In the genomic region with DNA sequence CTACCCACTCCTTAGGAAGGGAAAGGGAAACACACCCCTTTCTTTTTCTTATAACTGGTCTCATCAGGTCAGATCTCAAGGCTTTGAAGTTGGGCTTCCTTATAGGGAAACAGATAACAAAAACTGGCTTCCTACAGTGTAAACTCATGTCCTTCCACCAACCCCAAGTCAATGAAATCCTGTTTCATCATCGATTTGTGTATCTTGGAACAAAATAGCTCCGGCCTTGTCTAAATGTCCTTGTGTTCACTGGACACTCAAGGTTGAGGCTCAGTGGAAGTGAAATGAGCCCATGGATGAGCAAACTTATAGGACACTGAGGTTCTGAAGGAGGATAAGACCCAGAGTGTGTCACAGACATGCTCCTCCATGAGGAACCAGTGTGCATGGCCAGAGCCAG, we compare ENCODE assay signal across 36 cellular contexts.
"Had no signal": no experiment of that assay in that cellular context is flagged by ENCODE, and none has a peak within 500 bp of the region (broad histone marks: within the 10 kb centered on the region; RNA-seq: fewer than 3 reads in every experiment).

No MANE protein-coding gene starts in this region.

- H3K36me3 Mint-ChIP-seq: activated CD8-positive, alpha-beta memory T cell treated with anti-CD3 and anti-CD28 coated beads, Interleukin-2, amount 10 ng/mL, durations not matched to agents 7 days and 5 days had no signal

- H3K4me3 Mint-ChIP-seq: activated CD4-positive, alpha-beta memory T cell treated with anti-CD3 and anti-CD28 coated beads, Interleukin-2, amount 10 ng/mL, durations not matched to agents 7 days and 5 days; activated CD8-positive, alpha-beta memory T cell treated with anti-CD3 and anti-CD28 coated beads, Interleukin-2, amount 10 ng/mL, durations not matched to agents 7 days and 5 days; activated naive CD8-positive, alpha-beta T cell treated with anti-CD3 and anti-CD28 coated beads for 36 hours; activated T-helper 17 cell treated with anti-CD3 and anti-CD28 coated beads, Interleukin-2, amount 50 U/mL, for 72 hours; T-cell; T-helper 17 cell had no signal

- H3K36me3 ChIP-seq: ascending aorta, breast epithelium, WERI-Rb-1 had no signal

- H3K4me3 ChIP-seq: ascending aorta, breast epithelium, PC-9 had no signal

- H3K9me3 Mint-ChIP-seq: activated CD4-positive, alpha-beta memory T cell treated with anti-CD3 and anti-CD28 coated beads, Interleukin-2, amount 10 ng/mL, durations not matched to agents 7 days and 5 days had no signal

- H3K4me1 Mint-ChIP-seq: activated CD4-positive, alpha-beta memory T cell treated with anti-CD3 and anti-CD28 coated beads, Interleukin-2, amount 10 ng/mL, durations not matched to agents 7 days and 5 days; activated CD8-positive, alpha-beta memory T cell treated with anti-CD3 and anti-CD28 coated beads, Interleukin-2, amount 10 ng/mL, durations not matched to agents 7 days and 5 days; activated naive CD8-positive, alpha-beta T cell treated with anti-CD3 and anti-CD28 coated beads for 36 hours; activated T-helper 17 cell treated with anti-CD3 and anti-CD28 coated beads, Interleukin-2, amount 50 U/mL, for 72 hours; T-cell had no signal

- ATAC-seq: activated CD8-positive, alpha-beta memory T cell treated with anti-CD3 and anti-CD28 coated beads, Interleukin-2, amount 10 ng/mL, durations not matched to agents 7 days and 5 days; activated T-helper 17 cell treated with anti-CD3 and anti-CD28 coated beads, Interleukin-2, amount 50 U/mL, for 72 hours; Right ventricle myocardium inferior; SK-N-SH treated with all-trans-retinoic acid at 6 μM for 48 hours; T-cell; T-helper 17 cell had no signal

- H3K27me3 ChIP-seq: ascending aorta, breast epithelium had no signal

- H3K27ac ChIP-seq: ascending aorta, breast epithelium, KMS-11, PC-9, RWPE1, WERI-Rb-1 had no signal

- H3K27ac Mint-ChIP-seq: activated CD4-positive, alpha-beta memory T cell treated with anti-CD3 and anti-CD28 coated beads, Interleukin-2, amount 10 ng/mL, durations not matched to agents 7 days and 5 days; activated CD8-positive, alpha-beta memory T cell treated with anti-CD3 and anti-CD28 coated beads, Interleukin-2, amount 10 ng/mL, durations not matched to agents 7 days and 5 days; activated naive CD8-positive, alpha-beta T cell treated with anti-CD3 and anti-CD28 coated beads for 36 hours; activated T-helper 17 cell treated with anti-CD3 and anti-CD28 coated beads, Interleukin-2, amount 50 U/mL, for 72 hours; T-cell; T-helper 17 cell had no signal

- H3K4me1 ChIP-seq: breast epithelium had no signal

- H3K4me2 ChIP-seq: KMS-11, PC-9 had no signal

- DNase-seq: activated CD4-positive, alpha-beta memory T cell treated with anti-CD3 and anti-CD28 coated beads, Interleukin-2, amount 10 ng/mL, durations not matched to agents 7 days and 5 days; activated CD4-positive, alpha-beta T cell treated with anti-CD3 and anti-CD28 coated beads for 1 hour; activated CD4-positive, alpha-beta T cell treated with anti-CD3 and anti-CD28 coated beads for 48 hours; activated CD4-positive, CD25-positive, alpha-beta regulatory T cell; activated CD8-positive, alpha-beta memory T cell treated with anti-CD3 and anti-CD28 coated beads for 24 hours; activated CD8-positive, alpha-beta memory T cell treated with anti-CD3 and anti-CD28 coated beads, Interleukin-2, amount 10 ng/mL, durations not matched to agents 7 days and 5 days; activated CD8-positive, alpha-beta memory T cell treated with anti-CD3 and anti-CD28 coated beads, Interleukin-2, amount 50 U/mL, for 48 hours; activated effector memory CD4-positive, alpha-beta T cell treated with anti-CD3 and anti-CD28 coated beads, Interleukin-2, amount 50 U/mL, for 16 hours; activated naive CD4-positive, alpha-beta T cell; activated naive CD4-positive, alpha-beta T cell treated with anti-CD3 and anti-CD28 coated beads, Interleukin-2, amount 50 U/mL, for 16 hours; activated naive CD8-positive, alpha-beta T cell treated with anti-CD3 and anti-CD28 coated beads for 36 hours; activated T-cell treated with anti-CD3 and anti-CD28 coated beads, Interleukin-2, amount 50 U/mL, for 48 hours; amygdala; caudate nucleus; MM.1S; MV-4-11; NCI-H1092; NCI-H1436 treated with DMSO at 0.1 percent for 48 hours; NCI-H1694 treated with DMSO at 0.1 percent for 48 hours; NCI-H2029; NCI-H510A; NCI-H526; NCI-H748 treated with DMSO at 0.1 percent for 48 hours; NK-92 treated with Interleukin-12 subunit alpha and Interleukin-12 subunit beta, amount 100 ng/mL, for 24 hours; PC-9; SIG-M5; T-cell; T-helper 17 cell; WERI-Rb-1 had no signal

- H2AFZ ChIP-seq: PC-9 had no signal

- H3K9ac ChIP-seq: KMS-11 had no signal

- H3K9me3 ChIP-seq: ascending aorta, breast epithelium had no signal

- H3K27me3 Mint-ChIP-seq: activated naive CD8-positive, alpha-beta T cell treated with anti-CD3 and anti-CD28 coated beads for 36 hours had no signal
